6 cellular contexts compared by ENCODE assay signal in the genomic region with DNA sequence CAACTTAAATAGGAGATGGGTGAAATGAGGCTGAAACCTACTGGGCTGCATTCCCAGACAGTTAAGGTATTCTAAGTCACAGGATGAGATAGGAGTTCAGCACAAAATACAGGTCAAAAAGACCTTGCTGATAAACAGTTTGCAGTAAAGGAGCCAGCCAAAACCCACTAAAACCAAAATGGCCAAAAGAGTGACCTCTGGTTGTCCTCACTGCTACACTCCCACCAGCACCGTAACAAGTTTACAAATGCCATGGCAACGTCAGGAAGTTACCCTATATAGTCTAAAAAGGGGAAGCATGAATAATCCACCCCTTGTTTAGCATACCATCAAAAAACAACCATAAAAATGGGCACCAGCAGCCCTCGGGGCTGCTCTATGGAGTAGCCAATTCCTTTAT.
DNase-seq lines count a peak whose midpoint lies in the region; ATAC-seq, FAIRE-seq and TF ChIP-seq lines count a peak whose summit lies in the region.
"Not testable (repeated sequence)": the region's sequence is repeated elsewhere in the genome, so short reads cannot be mapped to it uniquely, and the experiment has no call there.

No MANE protein-coding gene starts in this region.

- ATAC-seq in GM12878 = peak; percentile 24

- not testable (repeated sequence) for H3K9me3 ChIP-seq in adipocyte (ENCODE audit: control insufficient read depth, low read length); GM12878 (replicated peaks; ENCODE audit: control insufficient read depth, insufficient read depth, low read length)

- RAD21 ChIA-PET in GM12878 (lab: Charles Lee; ENCODE audit: unreplicated experiment) = not testable (repeated sequence)

- not testable (repeated sequence) for H3K9ac ChIP-seq in adipocyte (ENCODE audit: low read length); GM12878 (ENCODE audit: control insufficient read depth, insufficient read depth, low read length)

- TF ChIP-seq CTCF in GM12878 (IDR thresholded peaks at IDR 0.05 in 2 of 3, conservative IDR thresholded peaks at IDR 0.05 in 1 of 3; ENCODE audit: control insufficient read depth in 2 of 3, extremely low read depth in 1 of 3, insufficient read depth in 1 of 3, low read depth in 3 of 3, low read length in 3 of 3); fibroblast of pulmonary artery (IDR thresholded peaks at IDR 0.05; ENCODE audit: low read length, missing control alignments): not testable (repeated sequence)

- H3K36me3 ChIP-seq in adipocyte (ENCODE audit: control insufficient read depth, insufficient read depth, low read length, severe bottlenecking); GM12878 (ENCODE audit: control insufficient read depth in 2 of 2, insufficient read depth in 2 of 2, low read length in 1 of 2): not testable (repeated sequence)

- not testable (repeated sequence) for H4K20me1 ChIP-seq in GM12878 (ENCODE audit: control insufficient read depth, insufficient read depth)

- 9% methylated on average over 3 of the region's 3 CpGs for WGBS in GM12878 (ENCODE audit: insufficient coverage, insufficient replicate concordance, low lambda C conversion rate, missing lambda C conversion rate)

- not testable (repeated sequence) for H3K4me1 ChIP-seq in adipocyte (ENCODE audit: control insufficient read depth, insufficient read depth, low read length); GM12878 (ENCODE audit: control insufficient read depth, insufficient read depth, low read length)

- not testable (repeated sequence) for H3K4me2 ChIP-seq in GM12878 (ENCODE audit: control insufficient read depth, insufficient read depth)

- TF ChIP-seq POLR2A in GM12878 (IDR thresholded peaks at IDR 0.05; ENCODE audit: low read depth, low read length) = not testable (repeated sequence)

- not testable (repeated sequence) for TF ChIP-seq EP300 in GM12878 (IDR thresholded peaks at IDR 0.05; ENCODE audit: borderline replicate concordance in 1 of 2, control insufficient read depth in 1 of 2, low read depth in 2 of 2, low read length in 2 of 2)

- TF ChIP-seq RAD21 in GM12878 (IDR thresholded peaks at IDR 0.05; ENCODE audit: insufficient read depth, low read depth, low read length) = not testable (repeated sequence)

- H3K79me2 ChIP-seq in GM12878 (ENCODE audit: control insufficient read depth, insufficient read depth, low read length) = not testable (repeated sequence)

- not testable (repeated sequence) for BruUV-seq in GM12878 (replicated peaks; lab: Mats Ljungman, UMichigan)

- intact Hi-C loops in GM12878 (cut with micrococcal nuclease; ENCODE audit: unreplicated experiment) = not testable (repeated sequence)

- H3K27ac ChIP-seq in GM12878 (ENCODE audit: control insufficient read depth, insufficient read depth) = not testable (repeated sequence)

- peak overlapping the region; percentile 58 for H3K4me3 ChIP-seq in adipocyte (ENCODE audit: low read length)
- H3K4me3 ChIP-seq in GM12878; fibroblast of pulmonary artery (replicated peaks; ENCODE audit: low read depth, low read length): not testable (repeated sequence)

- FAIRE-seq in GM12878 (lab: Jason Lieb, UNC) = not testable (repeated sequence)

- in situ Hi-C loops in GM12878 (cut with MboI) = not testable (repeated sequence)

- H2AFZ ChIP-seq in GM12878 (ENCODE audit: control insufficient read depth, low read depth, low read length) = not testable (repeated sequence)

- CTCF ChIA-PET in GM12878 (lab: Yijun Ruan, JAX) = interaction anchor here (1.1 to 1.5 kb wide), 3 partner anchors 7 to 593 kb away, joined by 3 to 4 read pairs (median 3); no protein-coding TSS in a partner anchor

- SMC1A ChIA-PET in GM12878 (lab: Charles Lee; ENCODE audit: uncharacterized antibody, unreplicated experiment) = interaction anchor here (1.4 kb wide), 1 partner anchor 10 kb away, joined by 4 read pairs; no protein-coding TSS in a partner anchor

- DNase-seq in M059J (ENCODE audit: low read depth) = peak; percentile 73
- DNase-seq in NOMO-1 treated with DMSO at 0.1 percent for 48 hours (lab: John Stamatoyannopoulos, UW; ENCODE audit: unreplicated experiment) = peak; percentile 21
- not testable (repeated sequence) for DNase-seq in adipocyte (ENCODE audit: low read depth); GM12878 (ENCODE audit: low read depth, low spot score)
- peak; percentile 15 for DNase-seq in fibroblast of pulmonary artery (ENCODE audit: low read depth)
- DNase-seq in lung microvascular endothelial cell (ENCODE audit: low read depth in 2 of 2) = peak; percentile 46 to 55

- POLR2A ChIA-PET in GM12878 (lab: Charles Lee) = not testable (repeated sequence)

- not testable (repeated sequence) for H3K27me3 ChIP-seq in adipocyte (replicated peaks; ENCODE audit: control insufficient read depth, insufficient read depth, low read length); GM12878 (replicated peaks in 1 of 2; ENCODE audit: control insufficient read depth in 2 of 2, insufficient read depth in 2 of 2, low read length in 1 of 2)

TF ChIP-seq in GM12878, 131 proteins besides CTCF, POLR2A, EP300 and RAD21:
- TF ChIP-seq BMI1 (IDR thresholded peaks at IDR 0.05; ENCODE audit: borderline replicate concordance) = 0 out of 2 replicates have a peak, but pooled peaks have one; percentile 28
TF ChIP-seq in GM12878: peak in this region for 1; not testable (repeated sequence) for 130.
